ENCODE assay signal across 23 cellular contexts in the genomic region with DNA sequence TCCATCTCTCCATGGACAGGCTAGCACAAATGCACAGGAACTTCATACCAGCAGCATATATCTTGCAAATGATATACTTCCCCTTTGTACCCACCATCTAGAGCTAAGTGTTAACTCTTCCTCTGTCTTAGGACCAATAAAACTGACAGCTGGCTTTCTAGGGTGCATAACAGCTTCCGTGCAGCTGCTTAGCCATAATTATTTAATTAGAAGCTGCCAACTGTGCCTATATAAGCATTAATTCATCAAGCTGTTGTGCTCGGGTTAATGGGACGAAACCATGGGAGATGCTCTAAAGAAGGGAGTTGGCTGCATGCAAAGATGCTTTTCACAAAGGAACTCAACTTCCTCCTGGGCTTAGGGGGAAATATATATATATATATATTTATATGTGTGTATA. TPM values are rescaled to one million over a fixed set of nuclear protein-coding genes. Genes with fewer than 3 reads are reported as not detected.
DNase-seq lines count a peak whose midpoint lies in the region; ATAC-seq and TF ChIP-seq lines count a peak whose summit lies in the region.
"Had no signal": no experiment of that assay in that cellular context is flagged by ENCODE, and none has a peak within 500 bp of the region (broad histone marks: within the 10 kb centered on the region; RNA-seq: fewer than 3 reads in every experiment).

No MANE protein-coding gene starts in this region.

- no peaks in the 10 kb centered on the region for H3K27me3 ChIP-seq in adipocyte (replicated peaks; ENCODE audit: control insufficient read depth, insufficient read depth, low read length)
- peaks cover 14% of the 10 kb centered on the region for H3K27me3 ChIP-seq in smooth muscle cell (ENCODE audit: low read depth)
- no peaks in the 10 kb centered on the region for H3K27me3 ChIP-seq in Peyer's patch

- no peaks in the 10 kb centered on the region for H3K9me3 ChIP-seq in adipocyte (ENCODE audit: control insufficient read depth, low read length)
- H3K9me3 ChIP-seq in smooth muscle cell (replicated peaks; ENCODE audit: low read depth): no peaks in the 10 kb centered on the region
- no peaks in the 10 kb centered on the region for H3K9me3 ChIP-seq in Peyer's patch

- H3K27ac ChIP-seq in smooth muscle cell (ENCODE audit: low read depth): no peak overlapping the region
- H3K27ac ChIP-seq in Peyer's patch: no peak overlapping the region
- H3K27ac ChIP-seq: 22Rv1 had no signal

- TF ChIP-seq POLR2A in Peyer's patch (IDR thresholded peaks at IDR 0.05): no peak

- DNase-seq in NCI-H1417 (lab: John Stamatoyannopoulos, UW): peak in 2 of 3 experiments; percentile 33 to 77
- DNase-seq in NCI-H1417 treated with DMSO at 0.1 percent for 48 hours (lab: John Stamatoyannopoulos, UW): no peak
- peak; percentile 75 for DNase-seq in NCI-H2171 treated with DMSO at 0.1 percent for 48 hours (lab: John Stamatoyannopoulos, UW)
- no peak for DNase-seq in adipocyte (ENCODE audit: low read depth)
- DNase-seq in smooth muscle cell (lab: John Stamatoyannopoulos, UW; ENCODE audit: unreplicated experiment): no peak
- DNase-seq in Peyer's patch: no peak
- DNase-seq: activated CD4-positive, alpha-beta T cell treated with anti-CD3 and anti-CD28 coated beads, Interleukin-2, amount 50 U/mL, for 4 hours; aorta; caudate nucleus; CD8-positive, alpha-beta T cell; dermis blood vessel endothelial cell; GDM1; IMR-90; NCI-H187; NCI-H226; trophoblast cell had no signal

- no peak for ATAC-seq in activated T-helper 17 cell treated with anti-CD3 and anti-CD28 coated beads, Interleukin-2, amount 50 U/mL, for 72 hours (replicated peaks)
- no peak for ATAC-seq in GM21367 (IDR thresholded peaks at IDR 0.05; ENCODE audit: unreplicated experiment)
- ATAC-seq: CD8-positive, alpha-beta T cell; SK-N-SH treated with all-trans-retinoic acid at 6 μM for 48 hours had no signal

- peak overlapping the region; percentile 79 for H3K4me3 ChIP-seq in adipocyte (ENCODE audit: low read length)
- H3K4me3 ChIP-seq in smooth muscle cell: peak overlapping the region; percentile 68
- no peak overlapping the region for H3K4me3 ChIP-seq in Peyer's patch

- H3K36me3 Mint-ChIP-seq in activated T-helper 17 cell treated with anti-CD3 and anti-CD28 coated beads, Interleukin-2, amount 50 U/mL, for 72 hours (ENCODE audit: low read depth): no peaks in the 10 kb centered on the region
- H3K36me3 Mint-ChIP-seq: activated naive CD4-positive, alpha-beta T cell treated with anti-CD3 and anti-CD28 coated beads, Interleukin-2, amount 50 U/mL, for 24 hours; CD8-positive, alpha-beta T cell had no signal

- no peaks in the 10 kb centered on the region for H3F3A ChIP-seq in smooth muscle cell (ENCODE audit: low read depth)

- peaks cover 58% of the 10 kb centered on the region for H3K27me3 Mint-ChIP-seq in activated T-helper 17 cell treated with anti-CD3 and anti-CD28 coated beads, Interleukin-2, amount 50 U/mL, for 72 hours

- H2AFZ ChIP-seq in smooth muscle cell (ENCODE audit: low read depth): no peak overlapping the region

- H3K4me1 Mint-ChIP-seq in activated T-helper 17 cell treated with anti-CD3 and anti-CD28 coated beads, Interleukin-2, amount 50 U/mL, for 72 hours: peaks cover 4% of the 10 kb centered on the region

- 83% methylated on average over 3 of the region's 3 CpGs for WGBS in smooth muscle cell (ENCODE audit: low lambda C conversion rate)

- H3K4me3 Mint-ChIP-seq in activated T-helper 17 cell treated with anti-CD3 and anti-CD28 coated beads, Interleukin-2, amount 50 U/mL, for 72 hours: no peak overlapping the region
- H3K4me3 Mint-ChIP-seq: activated naive CD4-positive, alpha-beta T cell treated with anti-CD3 and anti-CD28 coated beads, Interleukin-2, amount 50 U/mL, for 24 hours; activated T-helper 1 cell treated with anti-CD3 and anti-CD28 coated beads, Interleukin-12 subunit alpha, Interleukin-12 subunit beta, Interleukin-2, Interleukin-4 antibody, amounts not matched to agents 30 ng/mL and 10 ng/mL and 1 ng/mL, durations not matched to agents 14 hours and 24 hours and 36 hours; CD8-positive, alpha-beta T cell had no signal

- no peak overlapping the region for H3K27ac Mint-ChIP-seq in activated T-helper 17 cell treated with anti-CD3 and anti-CD28 coated beads, Interleukin-2, amount 50 U/mL, for 72 hours
- H3K27ac Mint-ChIP-seq: activated naive CD4-positive, alpha-beta T cell treated with anti-CD3 and anti-CD28 coated beads, Interleukin-2, amount 50 U/mL, for 24 hours; activated T-helper 1 cell treated with anti-CD3 and anti-CD28 coated beads, Interleukin-12 subunit alpha, Interleukin-12 subunit beta, Interleukin-2, Interleukin-4 antibody, amounts not matched to agents 30 ng/mL and 10 ng/mL and 1 ng/mL, durations not matched to agents 14 hours and 24 hours and 36 hours; CD8-positive, alpha-beta T cell had no signal

- H3K79me2 ChIP-seq in smooth muscle cell (ENCODE audit: low read depth): peaks cover 83% of the 10 kb centered on the region

- H3K36me3 ChIP-seq in adipocyte (ENCODE audit: control insufficient read depth, insufficient read depth, low read length, severe bottlenecking) (no peaks in the 10 kb centered on the region), smooth muscle cell (ENCODE audit: low read depth) (peaks cover 7% of the 10 kb centered on the region), Peyer's patch (no peaks in the 10 kb centered on the region)

- H3K9ac ChIP-seq in adipocyte (ENCODE audit: low read length) (no peak overlapping the region), smooth muscle cell (ENCODE audit: low read depth) (no peak overlapping the region)

- no peaks in the 10 kb centered on the region for H3K9me3 Mint-ChIP-seq in activated T-helper 17 cell treated with anti-CD3 and anti-CD28 coated beads, Interleukin-2, amount 50 U/mL, for 72 hours
- H3K9me3 Mint-ChIP-seq: activated naive CD4-positive, alpha-beta T cell treated with anti-CD3 and anti-CD28 coated beads, Interleukin-2, amount 50 U/mL, for 24 hours; activated T-helper 1 cell treated with anti-CD3 and anti-CD28 coated beads, Interleukin-12 subunit alpha, Interleukin-12 subunit beta, Interleukin-2, Interleukin-4 antibody, amounts not matched to agents 30 ng/mL and 10 ng/mL and 1 ng/mL, durations not matched to agents 14 hours and 24 hours and 36 hours; CD8-positive, alpha-beta T cell had no signal

- peak overlapping the region; percentile 92 for H3K4me2 ChIP-seq in smooth muscle cell

- H4K20me1 ChIP-seq in smooth muscle cell (ENCODE audit: low read depth): peaks cover 59% of the 10 kb centered on the region

- H3K4me1 ChIP-seq in adipocyte (ENCODE audit: control insufficient read depth, insufficient read depth, low read length) (no peaks in the 10 kb centered on the region), smooth muscle cell (ENCODE audit: low read depth) (peaks cover 19% of the 10 kb centered on the region), Peyer's patch (no peaks in the 10 kb centered on the region)

- TF ChIP-seq CTCF in smooth muscle cell (IDR thresholded peaks at IDR 0.05; ENCODE audit: borderline replicate concordance, insufficient read depth, poor library complexity, severe bottlenecking) (no peak), Peyer's patch (IDR thresholded peaks at IDR 0.05) (no peak)

RNA-seq across cellular contexts. Expression of a gene that starts 38.7 kb away (rescaled TPM):
- 11.1 and 13.4 TPM in 2 replicates for total RNA-seq in smooth muscle cell
- 1.5 and 1.6 TPM in 2 replicates for polyA plus RNA-seq in smooth muscle cell
- under 1 TPM; 0.11 to 0.40 TPM for total RNA-seq in activated T-helper 17 cell treated with anti-CD3 and anti-CD28 coated beads, Interleukin-2, amount 50 U/mL, for 72 hours
- total RNA-seq in Peyer's patch: 1 to 10 TPM in 1 of 4 donors, under 1 TPM in 3; under 0.01 to 1.7 (median 0.18) TPM
- total RNA-seq: activated T-helper 1 cell treated with anti-CD3 and anti-CD28 coated beads, Interleukin-12 subunit alpha, Interleukin-12 subunit beta, Interleukin-2, Interleukin-4 antibody, amounts not matched to agents 30 ng/mL and 10 ng/mL and 1 ng/mL, durations not matched to agents 14 hours and 24 hours and 36 hours; CD8-positive, alpha-beta T cell; T-helper 2 cell treated with Interferon-gamma antibody and Interleukin-4, amounts not matched to agents 100 ng/mL and 5 ng/mL, for 36 hours had no signal

RNA-seq across cellular contexts. Expression of a gene that starts 39.0 kb away (rescaled TPM):
- total RNA-seq in smooth muscle cell: 192 and 283 TPM in 2 replicates
- 159 and 215 TPM in 2 replicates for polyA plus RNA-seq in smooth muscle cell
- 10 to 100 TPM; 51.4 to 52.0 TPM for total RNA-seq in activated T-helper 17 cell treated with anti-CD3 and anti-CD28 coated beads, Interleukin-2, amount 50 U/mL, for 72 hours
- 10 to 100 TPM; 22.3 to 47.6 (median 34.9) TPM for total RNA-seq in Peyer's patch

Comparison
In these comparisons a context has a peak if more than half of its experiments do, and no peak if none do; other contexts are left out.
1. DNase-seq: peak in NCI-H1417 (2 of 3) and NCI-H2171 treated with DMSO at 0.1 percent for 48 hours (single experiment); none in NCI-H1417 treated with DMSO at 0.1 percent for 48 hours (single experiment), adipocyte (single experiment), smooth muscle cell (single experiment) and Peyer's patch (0 of 3).
2. H3K4me3 ChIP-seq: peak in adipocyte (single experiment) and smooth muscle cell (single experiment); none in Peyer's patch (0 of 4).